32 cellular contexts compared by ENCODE assay signal in genomic region chr18:5195656-5196055, GRCh38. TPM values are rescaled to one million over a fixed set of nuclear protein-coding genes. Genes with fewer than 3 reads are reported as not detected.
DNase-seq lines count a peak whose midpoint lies in the region; ATAC-seq, FAIRE-seq and TF ChIP-seq lines count a peak whose summit lies in the region.
"Had no signal": no experiment of that assay in that cellular context is flagged by ENCODE, and none has a peak within 500 bp of the region (broad histone marks: within the 10 kb centered on the region; RNA-seq: fewer than 3 reads in every experiment).

No MANE protein-coding gene starts in this region.

- no peak overlapping the region for H3K4me3 Mint-ChIP-seq in stimulated activated memory B cell treated with anti-CD40 and anti-IgM and Interleukin-4, amounts not matched to agents 10 μg/mL and 1 μg/mL and 100 μg/mL, for 72 hours
- H3K4me3 Mint-ChIP-seq: activated CD4-positive, alpha-beta T cell treated with anti-CD3 and anti-CD28 coated beads, Interleukin-2, amount 10 ng/mL, durations not matched to agents 24 days and 14 days; activated naive CD4-positive, alpha-beta T cell treated with anti-CD3 and anti-CD28 coated beads, Interleukin-2, amount 50 U/mL, for 24 hours; B cell; natural killer cell treated with Interleukin-12 subunit alpha and Interleukin-12 subunit beta and Interleukin-15 and Interleukin-18, amount 100 ng/mL, for 72 hours had no signal

- H3K9me3 Mint-ChIP-seq in stimulated activated memory B cell treated with anti-CD40 and anti-IgM and Interleukin-4, amounts not matched to agents 10 μg/mL and 1 μg/mL and 100 μg/mL, for 72 hours: no peaks in the 10 kb centered on the region
- H3K9me3 Mint-ChIP-seq: CD8-positive, alpha-beta T cell had no signal

- no peaks in the 10 kb centered on the region for H3K36me3 Mint-ChIP-seq in stimulated activated memory B cell treated with anti-CD40 and anti-IgM and Interleukin-4, amounts not matched to agents 10 μg/mL and 1 μg/mL and 100 μg/mL, for 72 hours
- H3K36me3 Mint-ChIP-seq: CD8-positive, alpha-beta T cell had no signal

- no peak for ATAC-seq in stimulated activated memory B cell treated with anti-CD40 and anti-IgM and Interleukin-4, amounts not matched to agents 10 μg/mL and 1 μg/mL and 100 μg/mL, for 72 hours
- ATAC-seq in left ventricle myocardium superior: no peak
- ATAC-seq: A549; CD8-positive, alpha-beta T cell; esophagus mucosa; mucosa of descending colon; natural killer cell treated with Interleukin-12 subunit alpha and Interleukin-12 subunit beta and Interleukin-15 and Interleukin-18, amount 100 ng/mL, for 72 hours had no signal

- DNase-seq in NCI-H82 (lab: John Stamatoyannopoulos, UW) (peak; percentile 5), NCI-H82 treated with DMSO at 0.1 percent for 48 hours (lab: John Stamatoyannopoulos, UW; ENCODE audit: unreplicated experiment) (no peak), cerebellar cortex (ENCODE audit: low spot score) (peak; percentile 67), tibial artery (no peak), D721Med (ENCODE audit: insufficient read length, low spot score) (no peak), left ventricle myocardium superior (no peak)
- DNase-seq: activated CD4-positive, alpha-beta T cell treated with anti-CD3 and anti-CD28 coated beads, Interleukin-2, amount 10 ng/mL, durations not matched to agents 24 days and 14 days; activated CD8-positive, alpha-beta memory T cell treated with anti-CD3 and anti-CD28 coated beads for 24 hours; activated T-cell treated with anti-CD3 and anti-CD28 coated beads for 4 hours; CD8-positive, alpha-beta T cell; DMS 273 treated with DMSO at 0.1 percent for 48 hours; effector memory CD4-positive, alpha-beta T cell; mucosa of descending colon; NCI-H1694 treated with DMSO at 0.1 percent for 48 hours; NCI-H2171; OCI-M1; ovary; upper lobe of right lung had no signal

- peaks cover 0 to 44% of the 10 kb centered on the region in 2 donors for H3K27me3 ChIP-seq in tibial artery

- H3K9me3 ChIP-seq in iPS-18c (ENCODE audit: control insufficient read depth, insufficient read depth, low read length): peaks cover 3% of the 10 kb centered on the region
- H3K9me3 ChIP-seq in tibial artery: no peaks in the 10 kb centered on the region
- H3K9me3 ChIP-seq: A549, mucosa of descending colon, SJSA1, upper lobe of right lung had no signal

- H3K4me1 Mint-ChIP-seq in stimulated activated memory B cell treated with anti-CD40 and anti-IgM and Interleukin-4, amounts not matched to agents 10 μg/mL and 1 μg/mL and 100 μg/mL, for 72 hours: peaks cover 6% of the 10 kb centered on the region

- H3K27ac Mint-ChIP-seq in stimulated activated memory B cell treated with anti-CD40 and anti-IgM and Interleukin-4, amounts not matched to agents 10 μg/mL and 1 μg/mL and 100 μg/mL, for 72 hours: no peak overlapping the region
- H3K27ac Mint-ChIP-seq: activated CD4-positive, alpha-beta T cell treated with anti-CD3 and anti-CD28 coated beads, Interleukin-2, amount 10 ng/mL, durations not matched to agents 24 days and 14 days; activated naive CD4-positive, alpha-beta T cell treated with anti-CD3 and anti-CD28 coated beads, Interleukin-2, amount 50 U/mL, for 24 hours; B cell; CD8-positive, alpha-beta T cell; natural killer cell treated with Interleukin-12 subunit alpha and Interleukin-12 subunit beta and Interleukin-15 and Interleukin-18, amount 100 ng/mL, for 72 hours had no signal

- H3K4me3 ChIP-seq in iPS-18c (ENCODE audit: insufficient read depth, low read depth, low read length) (peak overlapping the region; percentile 69; the same call in 1 of the 2 replicates), tibial artery (no peak overlapping the region)
- H3K4me3 ChIP-seq: A549, coronary artery, mucosa of descending colon, ovary, SJSA1, skin epidermis, upper lobe of right lung had no signal

- intact Hi-C loops in tibial artery (cut with DNase I; ENCODE audit: low total_unique reads) (no loop called here), left ventricle myocardium superior (cut with micrococcal nuclease) (no loop called here)

- H3K4me1 ChIP-seq in tibial artery: peaks cover 0 to 4% (median 0%) of the 10 kb centered on the region in 4 donors
- H3K4me1 ChIP-seq: A549, SJSA1, upper lobe of right lung had no signal

- no peak for FAIRE-seq in D721Med (lab: Jason Lieb, UNC)
- FAIRE-seq: A549, G401.6 had no signal

- H3K27me3 Mint-ChIP-seq in stimulated activated memory B cell treated with anti-CD40 and anti-IgM and Interleukin-4, amounts not matched to agents 10 μg/mL and 1 μg/mL and 100 μg/mL, for 72 hours: peaks cover 53% of the 10 kb centered on the region

- H3K36me3 ChIP-seq in tibial artery: no peaks in the 10 kb centered on the region
- H3K36me3 ChIP-seq: ovary, SJSA1, upper lobe of right lung had no signal

- H3K27ac ChIP-seq in tibial artery: no peak overlapping the region
- H3K27ac ChIP-seq: A549, coronary artery, ovary, RWPE1, SJSA1, skin epidermis, upper lobe of right lung had no signal

- TF ChIP-seq CTCF in tibial artery (IDR thresholded peaks at IDR 0.05): no peak
- TF ChIP-seq CTCF in D721Med (IDR thresholded peaks at IDR 0.05; ENCODE audit: insufficient read depth, missing control alignments): no peak

RNA-seq across cellular contexts. Expression of gene AKAIN1, which starts 1.4 kb away (rescaled TPM):
- not detected for total RNA-seq in left ventricle myocardium superior
- total RNA-seq: activated CD4-positive, alpha-beta T cell treated with anti-CD3 and anti-CD28 coated beads, Interleukin-2, amount 10 ng/mL, durations not matched to agents 24 days and 14 days; B cell; CD8-positive, alpha-beta T cell; esophagus mucosa; fibroblast of villous mesenchyme; lung microvascular endothelial cell; mucosa of descending colon; natural killer cell treated with Interleukin-12 subunit alpha and Interleukin-12 subunit beta and Interleukin-15 and Interleukin-18, amount 100 ng/mL, for 72 hours; ovary; SJSA1; upper lobe of right lung had no signal

Comparison
In these comparisons a context has a peak if more than half of its experiments do, and no peak if none do; other contexts are left out.
1. DNase-seq: peak in NCI-H82 (single experiment) and cerebellar cortex (single experiment); none in NCI-H82 treated with DMSO at 0.1 percent for 48 hours (single experiment), tibial artery (0 of 2), D721Med (single experiment) and left ventricle myocardium superior (single experiment).